In genomic region chr20:57265649-57266250, GRCh38 we compare ENCODE assay signal across 12 cellular contexts. TPM values are rescaled to one million over a fixed set of nuclear protein-coding genes. Genes with fewer than 3 reads are reported as not detected.
A peak's percentile ranks its signal among the peaks of the same experiment; 100 is the strongest.
DNase-seq lines count a peak whose midpoint lies in the region; ATAC-seq and TF ChIP-seq lines count a peak whose summit lies in the region.
"Had no signal": no experiment of that assay in that cellular context is flagged by ENCODE, and none has a peak within 500 bp of the region (broad histone marks: within the 10 kb centered on the region; RNA-seq: fewer than 3 reads in every experiment).

No MANE protein-coding gene starts in this region.

- intact Hi-C loops in colonic mucosa (cut with DNase I), result no loop called here
- intact Hi-C loops in left lung (cut with DNase I), result no loop called here
- intact Hi-C loops in testis (cut with DNase I; ENCODE audit: low total_unique reads), result no loop called here
- intact Hi-C loops in posterior vena cava (cut with DNase I), result no loop called here

- H3K36me3 ChIP-seq in colonic mucosa (no peaks in the 10 kb centered on the region), left lung (no peaks in the 10 kb centered on the region), testis (ENCODE audit: low read depth, missing control alignments) (no peaks in the 10 kb centered on the region)

- WGBS in testis, 2 donors, result 1 to 2% methylated on average over 20 to 53 of the region's 62 CpGs

- H3K9me3 ChIP-seq in colonic mucosa, result no peaks in the 10 kb centered on the region
- no peaks in the 10 kb centered on the region for H3K9me3 ChIP-seq in left lung
- H3K9me3 ChIP-seq in testis, result no peaks in the 10 kb centered on the region

- H3K9ac ChIP-seq in colonic mucosa (ENCODE audit: low read depth in 2 of 2, low read length in 2 of 2), result peak overlapping the region in 1 of 2 donors; percentile 24

- H3K27me3 ChIP-seq in colonic mucosa, result peaks cover 38% of the 10 kb centered on the region
- H3K27me3 ChIP-seq in left lung, result peaks cover 48 to 100% of the 10 kb centered on the region in 2 donors
- no peaks in the 10 kb centered on the region for H3K27me3 ChIP-seq in testis

- peak overlapping the region; percentile 20 for H3K4me3 ChIP-seq in colonic mucosa
- peak overlapping the region in 1 of 2 donors; percentile 16 for H3K4me3 ChIP-seq in left lung
- peak overlapping the region; percentile 34 to 47 for H3K4me3 ChIP-seq in testis

- H3K4me1 ChIP-seq in colonic mucosa (no peaks in the 10 kb centered on the region), left lung (peaks cover 0 to 10% of the 10 kb centered on the region in 2 donors), testis (no peaks in the 10 kb centered on the region)

- ATAC-seq in left lung (peak; percentile 22), GM19455 (IDR thresholded peaks at IDR 0.05; ENCODE audit: unreplicated experiment) (no peak)
- ATAC-seq: effector memory CD8-positive, alpha-beta T cell had no signal

- TF ChIP-seq POLR2A in testis (IDR thresholded peaks at IDR 0.05), result no peak

- peak; percentile 77 for DNase-seq in DMS 273 (lab: John Stamatoyannopoulos, UW; ENCODE audit: unreplicated experiment)
- no peak for DNase-seq in DMS 273 treated with DMSO at 0.1 percent for 48 hours (lab: John Stamatoyannopoulos, UW)
- no peak for DNase-seq in colonic mucosa
- DNase-seq in left lung, result no peak
- no peak for DNase-seq in testis
- no peak for DNase-seq in posterior vena cava (ENCODE audit: low spot score)
- DNase-seq in NCI-H1436 treated with DMSO at 0.1 percent for 48 hours (lab: John Stamatoyannopoulos, UW), result no peak
- DNase-seq: effector memory CD8-positive, alpha-beta T cell had no signal

- H3K27ac ChIP-seq in colonic mucosa (no peak overlapping the region), left lung (no peak overlapping the region), testis (no peak overlapping the region)
- H3K27ac ChIP-seq: 22Rv1, RWPE1 had no signal

- TF ChIP-seq CTCF in colonic mucosa (IDR thresholded peaks at IDR 0.05), result no peak
- no peak for TF ChIP-seq CTCF in left lung (IDR thresholded peaks at IDR 0.05)
- TF ChIP-seq CTCF in testis (IDR thresholded peaks at IDR 0.05), result no peak

RNA-seq across cellular contexts. Expression of gene BMP7, which starts 0.7 kb away (rescaled TPM):
- total RNA-seq in colonic mucosa (1 to 10 TPM; 1.3 to 3.2 TPM), left lung (1 to 10 TPM in 1 of 2 donors, under 1 TPM in 1; 0.67 to 2.5 TPM), testis (1 to 10 TPM; 2.4 to 3.3 TPM), posterior vena cava (under 1 TPM in 1 of 2 donors, not detected in 1; 0.65 TPM)
- 7.1 TPM for polyA plus RNA-seq in testis (ENCODE audit: insufficient read depth, low read depth, low replicate concordance)
- polyA plus RNA-seq: IgD-negative memory B cell had no signal
